Comparison of ENCODE assay signal across 25 cellular contexts in the genomic region with DNA sequence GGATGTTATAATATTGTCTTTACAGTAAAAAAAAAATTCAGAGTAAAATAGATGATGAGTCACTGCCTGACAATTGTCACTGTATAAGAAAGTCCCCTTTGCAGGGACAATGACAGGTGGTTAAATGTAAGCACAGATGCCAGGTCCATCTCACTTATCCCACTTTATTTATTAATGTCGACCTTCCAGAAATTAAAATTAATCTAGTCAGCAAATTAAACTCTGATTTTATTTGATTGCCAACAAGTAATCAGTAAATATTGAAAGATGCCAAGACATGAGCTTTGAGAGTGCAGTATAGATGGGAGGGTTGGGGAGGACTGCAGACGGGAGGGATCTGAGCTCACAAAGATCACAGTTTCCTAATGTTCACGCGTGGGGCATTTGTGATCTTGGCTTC. TPM values are rescaled to one million over a fixed set of nuclear protein-coding genes. Genes with fewer than 3 reads are reported as not detected.
"Had no signal": no experiment of that assay in that cellular context is flagged by ENCODE, and none has a peak within 500 bp of the region (broad histone marks: within the 10 kb centered on the region; RNA-seq: fewer than 3 reads in every experiment).

No MANE protein-coding gene starts in this region.

- ATAC-seq: left colon; left lung; lower lobe of right lung; naive thymus-derived CD8-positive, alpha-beta T cell; pancreas; right cardiac atrium; stimulated activated memory B cell treated with anti-CD40 and anti-IgM and Interleukin-4, amounts not matched to agents 10 μg/mL and 1 μg/mL and 100 μg/mL, for 72 hours; stimulated activated naive CD8-positive, alpha-beta T cell treated with anti-CD3 and anti-CD28 coated beads, Interleukin-15, amount 100 ng/mL, for 72 hours had no signal

- H3K4me3 ChIP-seq: left lung, lower lobe of right lung, pancreas, prostate gland, smooth muscle cell, tibial nerve, vagina had no signal

- H3K4me1 ChIP-seq: left lung, lower lobe of right lung, pancreas, prostate gland, tibial nerve, vagina had no signal

- H3K27ac ChIP-seq: left lung, lower lobe of right lung, pancreas, prostate gland, tibial nerve, vagina had no signal

- H3K9me3 ChIP-seq: left lung, lower lobe of right lung, pancreas, prostate gland, vagina had no signal

- H3K36me3 ChIP-seq: left lung, lower lobe of right lung, pancreas, prostate gland, tibial nerve, vagina had no signal

- H3K27me3 ChIP-seq: tibial nerve, vagina had no signal

- DNase-seq: kidney glomerular epithelial cell; left colon; left lung; lower lobe of right lung; mammary epithelial cell; mesenchymal stem cell; naive thymus-derived CD8-positive, alpha-beta T cell; nucleus accumbens; pancreas; posterior cingulate gyrus; retina; right cardiac atrium; stimulated activated CD4-positive, alpha-beta T cell treated with anti-CD3 and anti-CD28 coated beads, Interleukin-1b, Interleukin-23, amount 100 ng/mL, for 48 hours; stimulated activated CD4-positive, alpha-beta T cell treated with anti-CD3 and anti-CD28 coated beads, Interleukin-2, amount 100 ng/mL, for 48 hours; stimulated activated CD4-positive, alpha-beta T cell treated with anti-CD3 and anti-CD28 coated beads, Interleukin-4, amount 100 ng/mL, for 4 hours; stimulated activated CD8-positive, alpha-beta memory T cell treated with anti-CD3 and anti-CD28 coated beads, Interleukin-4, amount 100 ng/mL, for 48 hours; stimulated activated naive CD4-positive, alpha-beta T cell treated with Interleukin-2 at 50 U/mL for 16 hours; stimulated activated naive CD8-positive, alpha-beta T cell treated with anti-CD3 and anti-CD28 coated beads, Interleukin-15, amount 100 ng/mL, for 72 hours; substantia nigra had no signal

- H3K4me2 ChIP-seq: smooth muscle cell had no signal

RNA-seq across cellular contexts. Expression of gene CPXM2, which starts 50.9 kb away (rescaled TPM):
- total RNA-seq: naive thymus-derived CD8-positive, alpha-beta T cell; neural crest cell had no signal
- polyA plus RNA-seq: mammary epithelial cell; naive thymus-derived CD8-positive, alpha-beta T cell had no signal
